In the genomic region with DNA sequence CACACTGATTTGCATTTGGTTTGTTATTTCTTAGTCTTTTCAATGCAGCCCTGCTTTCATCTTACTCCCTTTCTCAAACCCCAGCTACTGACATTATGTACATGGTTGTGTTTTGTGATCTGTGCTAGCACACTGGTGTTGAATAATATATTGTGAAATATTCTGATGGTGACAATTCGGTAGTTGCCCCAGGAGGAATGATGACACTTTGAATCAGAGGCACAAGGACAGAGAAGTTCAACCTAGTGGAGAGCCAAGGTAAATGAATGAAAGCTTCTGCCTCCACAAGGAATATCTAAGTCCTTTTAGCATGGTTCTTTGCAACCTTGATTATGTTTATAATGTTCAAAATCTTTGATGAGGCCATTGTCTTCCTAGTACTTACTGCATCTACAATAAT, we compare ENCODE assay signal across 18 cellular contexts.
DNase-seq lines count a peak whose midpoint lies in the region; TF ChIP-seq lines count a peak whose summit lies in the region.
"Had no signal": no experiment of that assay in that cellular context is flagged by ENCODE, and none has a peak within 500 bp of the region (broad histone marks: within the 10 kb centered on the region; RNA-seq: fewer than 3 reads in every experiment).

No MANE protein-coding gene starts in this region.

- no peak overlapping the region for H2AK5ac ChIP-seq in mesenchymal stem cell (ENCODE audit: low read length, severe bottlenecking)

- H2BK5ac ChIP-seq in mesenchymal stem cell (ENCODE audit: low read depth, low read length, poor library complexity, severe bottlenecking), result no peak overlapping the region

- H3K4ac ChIP-seq in mesenchymal stem cell (ENCODE audit: low read depth in 1 of 2, low read length in 2 of 2), result no peak overlapping the region

- no peak overlapping the region for H4K8ac ChIP-seq in mesenchymal stem cell (ENCODE audit: low read length)

- H3K9ac ChIP-seq in mesenchymal stem cell (ENCODE audit: low read length) (no peak overlapping the region), stomach smooth muscle (ENCODE audit: low read length in 2 of 2) (peak overlapping the region in 1 of 2 donors; percentile 20)
- H3K9ac ChIP-seq: GM23248 had no signal

- H3K27me3 ChIP-seq in mesenchymal stem cell (ENCODE audit: control insufficient read depth in 1 of 2, insufficient read depth in 1 of 2, low read length in 2 of 2), result no peaks in the 10 kb centered on the region
- no peaks in the 10 kb centered on the region for H3K27me3 ChIP-seq in stomach smooth muscle (ENCODE audit: control insufficient read depth in 1 of 2, insufficient read depth in 2 of 2, low read length in 2 of 2)
- H3K27me3 ChIP-seq: foreskin keratinocyte, upper lobe of right lung had no signal

- H3K14ac ChIP-seq in mesenchymal stem cell (ENCODE audit: low read length in 2 of 2), result no peak overlapping the region

- no peak overlapping the region for H3K18ac ChIP-seq in mesenchymal stem cell (ENCODE audit: low read depth in 1 of 2, low read length in 2 of 2)

- WGBS in mesenchymal stem cell, result 86% methylated on average over 1 of the region's 1 CpG

- no peaks in the 10 kb centered on the region for H3K79me1 ChIP-seq in mesenchymal stem cell (replicated peaks; ENCODE audit: low read length, poor library complexity, severe bottlenecking)

- no peak overlapping the region for H4K91ac ChIP-seq in mesenchymal stem cell (ENCODE audit: low read length)

- no peak overlapping the region for H3K4me2 ChIP-seq in mesenchymal stem cell (ENCODE audit: low read length, poor library complexity, severe bottlenecking)

- no peak overlapping the region for H2AFZ ChIP-seq in mesenchymal stem cell (ENCODE audit: low read depth, low read length)
- H2AFZ ChIP-seq: GM23248 had no signal

- DNase-seq in OCI-M1 (lab: John Stamatoyannopoulos, UW), result peak; percentile 12
- no peak for DNase-seq in choroid plexus epithelial cell (ENCODE audit: low read depth)
- DNase-seq in mesenchymal stem cell, result no peak
- DNase-seq in Kasumi-1 (lab: John Stamatoyannopoulos, UW), result no peak
- no peak for DNase-seq in middle frontal gyrus (ENCODE audit: extremely low spot score, low spot score)
- no peak for DNase-seq in dedifferentiated amniotic fluid mesenchymal stem cell (ENCODE audit: extremely low spot score)
- DNase-seq: activated B cell treated with CpG ODN at 0.5 μM for 24 hours; activated CD8-positive, alpha-beta T cell treated with anti-CD3 and anti-CD28 coated beads for 36 hours; activated naive CD4-positive, alpha-beta T cell treated with anti-CD3 and anti-CD28 coated beads, Interleukin-2, amount 50 U/mL, for 16 hours; activated T-cell treated with anti-CD3 and anti-CD28 coated beads, Interleukin-2, amount 50 U/mL, for 4 hours; foreskin keratinocyte; GM23248; NCI-H1694; NCI-H774; occipital lobe; stimulated activated CD4-positive, alpha-beta T cell treated with anti-CD3 and anti-CD28 coated beads, Interleukin-2, amount 100 ng/mL, for 24 hours; upper lobe of right lung had no signal

- H2BK120ac ChIP-seq in mesenchymal stem cell (ENCODE audit: low read depth, low read length), result no peak overlapping the region

- H2BK15ac ChIP-seq in mesenchymal stem cell (ENCODE audit: low read depth, poor library complexity, severe bottlenecking), result no peak overlapping the region

- H3K4me1 ChIP-seq in mesenchymal stem cell (ENCODE audit: control insufficient read depth, insufficient read depth, low read depth, low read length), result peaks cover 2% of the 10 kb centered on the region
- no peaks in the 10 kb centered on the region for H3K4me1 ChIP-seq in stomach smooth muscle (ENCODE audit: control insufficient read depth, insufficient read depth, low read length)
- H3K4me1 ChIP-seq: foreskin keratinocyte, upper lobe of right lung had no signal

- peak; percentile 8 for TF ChIP-seq CTCF in choroid plexus epithelial cell (conservative IDR thresholded peaks at IDR 0.05; ENCODE audit: low read depth, low read length)

- peak overlapping the region; percentile 76 for H3K27ac ChIP-seq in mesenchymal stem cell (ENCODE audit: low read length, poor library complexity, severe bottlenecking)
- peak overlapping the region; percentile 68 for H3K27ac ChIP-seq in stomach smooth muscle (ENCODE audit: low read length)
- H3K27ac ChIP-seq: foreskin keratinocyte, GM23248, upper lobe of right lung had no signal

- H3K23ac ChIP-seq in mesenchymal stem cell (ENCODE audit: low read length in 2 of 2), result no peak overlapping the region

- H3K36me3 ChIP-seq in mesenchymal stem cell (ENCODE audit: control insufficient read depth in 1 of 2, insufficient read depth in 2 of 2, low read depth in 1 of 2, low read length in 2 of 2) (no peaks in the 10 kb centered on the region), stomach smooth muscle (ENCODE audit: control insufficient read depth in 2 of 2, insufficient read depth in 2 of 2, low read length in 2 of 2) (no peaks in the 10 kb centered on the region)
- H3K36me3 ChIP-seq: upper lobe of right lung had no signal

- no peak overlapping the region for H3K4me3 ChIP-seq in choroid plexus epithelial cell (ENCODE audit: low read depth, low read length)
- no peak overlapping the region for H3K4me3 ChIP-seq in mesenchymal stem cell (ENCODE audit: insufficient read depth in 1 of 2, low read depth in 1 of 2, low read length in 2 of 2)
- H3K4me3 ChIP-seq in stomach smooth muscle (ENCODE audit: low read length in 2 of 2), result no peak overlapping the region
- H3K4me3 ChIP-seq: GM23248, upper lobe of right lung had no signal

- no peak overlapping the region for H2BK12ac ChIP-seq in mesenchymal stem cell (ENCODE audit: low read length in 2 of 2)

- H3K9me3 ChIP-seq in mesenchymal stem cell (ENCODE audit: control insufficient read depth, low read length) (no peaks in the 10 kb centered on the region), stomach smooth muscle (ENCODE audit: control insufficient read depth in 2 of 2, low read length in 2 of 2) (no peaks in the 10 kb centered on the region)
- H3K9me3 ChIP-seq: upper lobe of right lung had no signal
